In the genomic region with DNA sequence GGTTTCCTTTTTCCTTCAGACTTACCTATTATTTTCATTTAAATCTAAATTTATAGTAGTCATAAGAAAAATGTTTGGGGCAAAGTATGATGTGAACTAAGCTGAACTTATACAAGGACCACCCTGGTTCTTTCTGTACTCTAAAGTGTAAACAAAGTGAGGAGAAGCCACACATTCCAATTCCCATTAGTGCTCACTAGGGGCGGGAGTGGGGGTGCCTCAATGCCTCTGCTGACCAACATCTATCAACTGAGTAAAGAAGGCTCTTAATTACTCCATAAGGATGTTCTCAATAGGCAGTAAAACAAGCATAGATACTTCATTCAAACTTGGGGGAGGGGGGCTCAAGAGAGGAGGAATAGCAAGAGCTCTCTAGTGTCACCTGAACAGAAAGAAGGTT, we compare ENCODE assay signal across 1 cellular context.
TF ChIP-seq lines count a peak whose summit lies in the region.

No MANE protein-coding gene starts in this region.

TF ChIP-seq in H1, 55 proteins besides CTCF, POLR2A, EP300 and RAD21:
- TF ChIP-seq TEAD4 (IDR thresholded peaks at IDR 0.05; ENCODE audit: low read depth, low read length) = 0 out of 2 replicates have a peak, but pooled peaks have one; percentile 16
- TF ChIP-seq SAP30 (IDR thresholded peaks at IDR 0.05; ENCODE audit: insufficient read depth, insufficient replicate concordance, low read length) = no peak
